ENCODE assay signal across 26 cellular contexts in genomic region chr4:135225551-135225950, GRCh38.
"Had no signal": no experiment of that assay in that cellular context is flagged by ENCODE, and none has a peak within 500 bp of the region (broad histone marks: within the 10 kb centered on the region; RNA-seq: fewer than 3 reads in every experiment).

No MANE protein-coding gene starts in this region.

- H2AFZ ChIP-seq: hepatocyte had no signal

- H3K27me3 ChIP-seq: dorsolateral prefrontal cortex, esophagus muscularis mucosa, foreskin keratinocyte, gastroesophageal sphincter, heart left ventricle, hepatocyte, left lung had no signal

- H3K27me3 Mint-ChIP-seq: naive B cell had no signal

- ATAC-seq: foreskin keratinocyte, gastroesophageal sphincter, heart left ventricle, left cardiac atrium, left lung, left ventricle myocardium superior, lower lobe of right lung, mucosa of descending colon had no signal

- H3K36me3 ChIP-seq: esophagus muscularis mucosa, gastroesophageal sphincter, heart left ventricle, left lung, lower lobe of right lung had no signal

- H3K9me3 ChIP-seq: esophagus muscularis mucosa, gastroesophageal sphincter, heart left ventricle, left lung, lower lobe of right lung, mucosa of descending colon had no signal

- H3K79me2 ChIP-seq: hepatocyte had no signal

- DNase-seq: dermis blood vessel endothelial cell; dorsolateral prefrontal cortex; effector CD4-positive, alpha-beta T cell; effector memory CD4-positive, alpha-beta T cell; foreskin keratinocyte; heart left ventricle; hypothalamus; immature natural killer cell; islet precursor cell; kidney; kidney glomerular epithelial cell; left cardiac atrium; left lung; left ventricle myocardium superior; lower lobe of right lung; mesenchymal stem cell; mucosa of descending colon; naive B cell had no signal

- H3K27ac Mint-ChIP-seq: immature natural killer cell, mesothelial cell of epicardium, naive B cell had no signal

- H3K4me1 ChIP-seq: esophagus muscularis mucosa, foreskin keratinocyte, gastroesophageal sphincter, heart left ventricle, left lung, lower lobe of right lung had no signal

- H3K4me2 ChIP-seq: hepatocyte had no signal

- H3K36me3 Mint-ChIP-seq: immature natural killer cell, naive B cell had no signal

- H3K4me3 ChIP-seq: coronary artery, dorsolateral prefrontal cortex, esophagus muscularis mucosa, gastroesophageal sphincter, heart left ventricle, hepatocyte, left lung, lower lobe of right lung, mucosa of descending colon had no signal

- FAIRE-seq: colon, endothelial cell of umbilical vein, frontal cortex, kidney had no signal

- H3K4me1 Mint-ChIP-seq: immature natural killer cell, naive B cell had no signal

- H3K27ac ChIP-seq: coronary artery, dorsolateral prefrontal cortex, esophagus muscularis mucosa, foreskin keratinocyte, gastroesophageal sphincter, heart left ventricle, hepatocyte, left lung, lower lobe of right lung had no signal

- H3K4me3 Mint-ChIP-seq: immature natural killer cell, mesothelial cell of epicardium had no signal
